9 cellular contexts compared by ENCODE assay signal in genomic region chr10:6052247-6053221, GRCh38. TPM values are rescaled to one million over a fixed set of nuclear protein-coding genes. Genes with fewer than 3 reads are reported as not detected.
A peak's percentile ranks its signal among the peaks of the same experiment; 100 is the strongest.
DNase-seq lines count a peak whose midpoint lies in the region; ATAC-seq, FAIRE-seq and TF ChIP-seq lines count a peak whose summit lies in the region.
"Had no signal": no experiment of that assay in that cellular context is flagged by ENCODE, and none has a peak within 500 bp of the region (broad histone marks: within the 10 kb centered on the region; RNA-seq: fewer than 3 reads in every experiment).

No MANE protein-coding gene starts in this region.

- H3K9me3 Mint-ChIP-seq in GM23338: no peaks in the 10 kb centered on the region

- H3K4me2 ChIP-seq in GM23338 (no peak overlapping the region), K562 (ENCODE audit: insufficient read depth, low read length) (no peak overlapping the region)

- no peaks in the 10 kb centered on the region for H3K36me3 Mint-ChIP-seq in GM23338 (ENCODE audit: low read depth)

- no peak for TF ChIP-seq RAD21 in K562 (CRISPR knock-in tag; conservative IDR thresholded peaks at IDR 0.05 in 1 of 2, IDR thresholded peaks at IDR 0.05 in 1 of 2)

- H4K20me1 ChIP-seq in GM23338 (replicated peaks; ENCODE audit: insufficient read depth) (no peaks in the 10 kb centered on the region), K562 (replicated peaks; ENCODE audit: control insufficient read depth, insufficient read depth, low read length) (no peaks in the 10 kb centered on the region)

- TF ChIP-seq CTCF in GM23338 (conservative IDR thresholded peaks at IDR 0.05; ENCODE audit: low read depth in 2 of 2) (no peak), K562 (IDR thresholded peaks at IDR 0.05 in 2 of 3, conservative IDR thresholded peaks at IDR 0.05 in 1 of 3; ENCODE audit: insufficient read depth in 2 of 3, low read depth in 1 of 3, low read length in 3 of 3) (no peak)

- CTCF ChIA-PET in K562 (lab: Yijun Ruan, JAX; ENCODE audit: low intra/inter-chr PET ratio): interaction anchor here (0.6 to 0.7 kb wide), 2 partner anchors 39 to 239 kb away, joined by 3 read pairs; partner anchors contain the start of gene GDI2

- H3K4me3 ChIP-seq in GM23338: no peak overlapping the region
- H3K4me3 ChIP-seq in K562: no peak overlapping the region

- H3K9me3 ChIP-seq in K562 (replicated peaks; ENCODE audit: control insufficient read depth, insufficient read depth, low read depth, low read length): no peaks in the 10 kb centered on the region

- H3F3A ChIP-seq in GM23338 (replicated peaks; ENCODE audit: low read depth): no peaks in the 10 kb centered on the region

- whole genome bisulfite sequencing in K562 (ENCODE audit: insufficient coverage, low coverage, missing lambda C conversion rate): 72% methylated on average over 17 of the region's 17 CpGs

- intact Hi-C loops in K562 (cut with micrococcal nuclease): no loop called here

- H3K9me2 ChIP-seq in GM23338 (ENCODE audit: insufficient read depth): no peaks in the 10 kb centered on the region

- no peak overlapping the region for H3K27ac Mint-ChIP-seq in GM23338

- no peak overlapping the region for H3K9ac ChIP-seq in K562 (ENCODE audit: insufficient read depth in 1 of 2, low read depth in 2 of 2, low read length in 2 of 2)

- no peaks in the 10 kb centered on the region for H3K36me3 ChIP-seq in GM23338 (ENCODE audit: insufficient read depth)
- no peaks in the 10 kb centered on the region for H3K36me3 ChIP-seq in K562 (ENCODE audit: control insufficient read depth, insufficient read depth, low read length)

- peaks cover 7% of the 10 kb centered on the region; the same call in 2 of the 3 replicates for H3K4me1 Mint-ChIP-seq in GM23338

- BruUV-seq in K562 (replicated peaks; lab: Mats Ljungman, UMichigan): no TSS peak

- peaks cover 5% of the 10 kb centered on the region for H3K27me3 Mint-ChIP-seq in GM23338 (ENCODE audit: insufficient read depth, low read depth, poor library complexity)

- FAIRE-seq in K562 (lab: Jason Lieb, UNC): no peak

- TF ChIP-seq EP300 in K562 (IDR thresholded peaks at IDR 0.05; ENCODE audit: low read length): no peak

- ATAC-seq in GM23338 (no peak), K562 (no peak)

- in situ Hi-C loops in K562 (cut with MboI): no loop called here

- H3K27me3 ChIP-seq in GM23338 (ENCODE audit: insufficient read depth) (no peaks in the 10 kb centered on the region), K562 (ENCODE audit: control insufficient read depth in 2 of 2, insufficient read depth in 2 of 2, low read length in 2 of 2) (peaks cover 3 to 8% of the 10 kb centered on the region in 2 experiments; a peak in 3 of 5 replicates)

- H2AFZ ChIP-seq in GM23338 (peak overlapping the region; percentile 32; the same call in 1 of the 2 replicates), K562 (ENCODE audit: low read depth, low read length) (no peak overlapping the region; the same call in 1 of the 2 replicates)

- no peak for TF ChIP-seq POLR2A in K562 (conservative IDR thresholded peaks at IDR 0.05)

- no peaks in the 10 kb centered on the region for H3K79me2 ChIP-seq in GM23338 (replicated peaks; ENCODE audit: insufficient read depth)
- no peaks in the 10 kb centered on the region for H3K79me2 ChIP-seq in K562 (ENCODE audit: control insufficient read depth, insufficient read depth, low read length)

- POLR2A ChIA-PET in K562 (lab: Yijun Ruan, JAX): interaction anchor here (0.6 kb wide), 1 partner anchor 248 kb away, joined by 3 read pairs; no protein-coding TSS in a partner anchor

- H3K9me1 ChIP-seq in K562 (ENCODE audit: control insufficient read depth, insufficient read depth, low read length): no peaks in the 10 kb centered on the region

- H3K4me1 ChIP-seq in GM23338 (ENCODE audit: insufficient read depth): no peaks in the 10 kb centered on the region
- peaks cover 10 to 14% of the 10 kb centered on the region in 2 experiments for H3K4me1 ChIP-seq in K562 (replicated peaks in 1 of 2; ENCODE audit: control insufficient read depth in 2 of 2, insufficient read depth in 2 of 2, low read length in 2 of 2)

- no peak overlapping the region for H3K4me3 Mint-ChIP-seq in GM23338

- DNase-seq in GM23338 (ENCODE audit: low spot score) (no peak), T-helper 2 cell (peak in 4 of 5 experiments; percentile 62 to 88 (median 77)), K562 (ENCODE audit: extremely low read depth in 1 of 4, low spot score in 3 of 4) (no peak), NCI-H2029 (lab: John Stamatoyannopoulos, UW) (no peak), OCI-M1 (lab: John Stamatoyannopoulos, UW) (no peak), NCI-H187 (lab: John Stamatoyannopoulos, UW) (no peak), NCI-H510A (lab: John Stamatoyannopoulos, UW) (no peak)
- DNase-seq in stimulated activated CD4-positive, alpha-beta T cell treated with anti-CD3 and anti-CD28 coated beads, Interleukin-4, amount 100 ng/mL, for 4 hours: peak; percentile 67 to 88
- DNase-seq: IMR-90 had no signal

- H3K27ac ChIP-seq in GM23338 (ENCODE audit: low read depth) (no peak overlapping the region), K562 (ENCODE audit: extremely low read depth, low read depth, low read length) (no peak overlapping the region)

TF ChIP-seq in GM23338, 12 proteins besides CTCF, POLR2A, EP300 and RAD21:
- TF ChIP-seq EZH2phosphoT487 (IDR thresholded peaks at IDR 0.05; ENCODE audit: unreplicated experiment) (no peak), CREB1 (CRISPR knock-in tag; IDR thresholded peaks at IDR 0.05; ENCODE audit: low read depth) (no peak), EZH2 (IDR thresholded peaks at IDR 0.05; ENCODE audit: low read depth, unreplicated experiment) (no peak), ZNF114 (CRISPR knock-in tag; IDR thresholded peaks at IDR 0.05) (no peak)

TF ChIP-seq in K562, 482 proteins besides CTCF, POLR2A, EP300 and RAD21:
- TF ChIP-seq, protein P1, sequence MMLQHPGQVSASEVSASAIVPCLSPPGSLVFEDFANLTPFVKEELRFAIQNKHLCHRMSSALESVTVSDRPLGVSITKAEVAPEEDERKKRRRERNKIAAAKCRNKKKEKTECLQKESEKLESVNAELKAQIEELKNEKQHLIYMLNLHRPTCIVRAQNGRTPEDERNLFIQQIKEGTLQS (IDR thresholded peaks at IDR 0.05): no peak
- TF ChIP-seq, protein P1 (CRISPR knock-in tag; conservative IDR thresholded peaks at IDR 0.05): no peak
- peak; percentile 74 for TF ChIP-seq ZNF24 (IDR thresholded peaks at IDR 0.05)
TF ChIP-seq in K562: peak in this region for 1.

RNA-seq across cellular contexts. Expression of gene IL2RA, which starts 9.6 kb away (rescaled TPM):
- total RNA-seq in GM23338 (2014; rRNA removed; shearing (Covaris generic)): not detected in 2 replicates
- polyA plus RNA-seq in GM23338 (2016; fragmentation: Nextera tagmentation; extraction: Ambion mirVana) (not detected in 2 replicates), K562 (2011; rRNA removed) (not detected in 2 replicates), K562 (2014; fragmentation: Illumina TruSeq; extraction: Trizol) (not detected in 2 replicates), K562 (2014; fragmentation: Nextera tagmentation; extraction: Ambion mirVana) (not detected), K562 (2014; rRNA removed) (not detected in 2 replicates)
- not detected in 2 replicates for total RNA-seq in K562 (2011; cell fraction: chromatin; rRNA removed; ENCODE audit: low replicate concordance)
- not detected in 2 replicates for total RNA-seq in K562 (2011; cell fraction: nucleolus; rRNA removed)
- total RNA-seq in K562 (2011; cell fraction: nucleoplasm; rRNA removed): not detected in 2 replicates
- total RNA-seq in K562 (2014; rRNA removed) (not detected in 2 replicates), K562 (2014; rRNA removed; fragmentation: Illumina TruSeq; extraction: Trizol) (not detected in 2 replicates), K562 (2015; rRNA removed; fragmentation: Illumina TruSeq; extraction: Trizol) (not detected in 2 replicates), K562 (2021) (0.95 and 1.1 TPM in 2 replicates)
- polyA plus RNA-seq in K562 (2011; cell fraction: cytosol; rRNA removed): not detected in 2 replicates
- not detected in 2 replicates for polyA plus RNA-seq in K562 (2011; cell fraction: nucleus; rRNA removed)
- polyA plus RNA-seq in K562 (2012): 0.03 and 0.19 TPM in 2 replicates
- not detected in 2 replicates for polyA minus RNA-seq in K562 (2011; rRNA and poly(A)+ RNA removed)
- polyA minus RNA-seq in K562 (2011; cell fraction: cytosol; rRNA and poly(A)+ RNA removed): not detected in 2 replicates
- not detected in 2 replicates for polyA minus RNA-seq in K562 (2011; cell fraction: nucleus; rRNA and poly(A)+ RNA removed)
- total RNA-seq: IMR-90 had no signal
- polyA plus RNA-seq: IMR-90 had no signal

RNA-seq across cellular contexts. Expression of gene RBM17, which starts 36.3 kb away (rescaled TPM):
- 54.7 and 90.5 TPM in 2 replicates for total RNA-seq in GM23338 (2014; rRNA removed; shearing (Covaris generic))
- polyA plus RNA-seq in GM23338 (2016; fragmentation: Nextera tagmentation; extraction: Ambion mirVana): 257 and 281 TPM in 2 replicates
- 96.3 and 236 TPM in 2 replicates for total RNA-seq in K562 (2011; cell fraction: chromatin; rRNA removed; ENCODE audit: low replicate concordance)
- 32.2 and 43.0 TPM in 2 replicates for total RNA-seq in K562 (2011; cell fraction: nucleolus; rRNA removed)
- 66.7 and 73.8 TPM in 2 replicates for total RNA-seq in K562 (2011; cell fraction: nucleoplasm; rRNA removed)
- 82.8 and 86.5 TPM in 2 replicates for total RNA-seq in K562 (2014; rRNA removed)
- total RNA-seq in K562 (2014; rRNA removed; fragmentation: Illumina TruSeq; extraction: Trizol): 124 and 148 TPM in 2 replicates
- 123 and 125 TPM in 2 replicates for total RNA-seq in K562 (2015; rRNA removed; fragmentation: Illumina TruSeq; extraction: Trizol)
- 144 and 145 TPM in 2 replicates for total RNA-seq in K562 (2021)
- 51.7 and 53.2 TPM in 2 replicates for polyA plus RNA-seq in K562 (2011; rRNA removed)
- 15.8 and 25.6 TPM in 2 replicates for polyA plus RNA-seq in K562 (2011; cell fraction: cytosol; rRNA removed)
- 113 and 117 TPM in 2 replicates for polyA plus RNA-seq in K562 (2011; cell fraction: nucleus; rRNA removed)
- 102 and 131 TPM in 2 replicates for polyA plus RNA-seq in K562 (2012)
- polyA plus RNA-seq in K562 (2014; fragmentation: Illumina TruSeq; extraction: Trizol): 194 and 217 TPM in 2 replicates
- polyA plus RNA-seq in K562 (2014; fragmentation: Nextera tagmentation; extraction: Ambion mirVana): 10 to 100 TPM; 23.6 to 25.8 TPM
- polyA plus RNA-seq in K562 (2014; rRNA removed): 139 and 141 TPM in 2 replicates
- polyA minus RNA-seq in K562 (2011; rRNA and poly(A)+ RNA removed): 33.3 and 36.7 TPM in 2 replicates
- polyA minus RNA-seq in K562 (2011; cell fraction: cytosol; rRNA and poly(A)+ RNA removed): 27.6 and 31.4 TPM in 2 replicates
- polyA minus RNA-seq in K562 (2011; cell fraction: nucleus; rRNA and poly(A)+ RNA removed): 27.5 and 50.4 TPM in 2 replicates

Comparison
In these comparisons a context has a peak if more than half of its experiments do, and no peak if none do; other contexts are left out.
1. DNase-seq: peak in T-helper 2 cell (4 of 5) and stimulated activated CD4-positive, alpha-beta T cell treated with anti-CD3 and anti-CD28 coated beads, Interleukin-4, amount 100 ng/mL, for 4 hours (2 of 2); none in GM23338 (single experiment), K562 (0 of 4), NCI-H2029 (single experiment), OCI-M1 (single experiment), NCI-H187 (0 of 2) and NCI-H510A (single experiment).